Comparison of ENCODE assay signal across 8 cellular contexts in the genomic region with DNA sequence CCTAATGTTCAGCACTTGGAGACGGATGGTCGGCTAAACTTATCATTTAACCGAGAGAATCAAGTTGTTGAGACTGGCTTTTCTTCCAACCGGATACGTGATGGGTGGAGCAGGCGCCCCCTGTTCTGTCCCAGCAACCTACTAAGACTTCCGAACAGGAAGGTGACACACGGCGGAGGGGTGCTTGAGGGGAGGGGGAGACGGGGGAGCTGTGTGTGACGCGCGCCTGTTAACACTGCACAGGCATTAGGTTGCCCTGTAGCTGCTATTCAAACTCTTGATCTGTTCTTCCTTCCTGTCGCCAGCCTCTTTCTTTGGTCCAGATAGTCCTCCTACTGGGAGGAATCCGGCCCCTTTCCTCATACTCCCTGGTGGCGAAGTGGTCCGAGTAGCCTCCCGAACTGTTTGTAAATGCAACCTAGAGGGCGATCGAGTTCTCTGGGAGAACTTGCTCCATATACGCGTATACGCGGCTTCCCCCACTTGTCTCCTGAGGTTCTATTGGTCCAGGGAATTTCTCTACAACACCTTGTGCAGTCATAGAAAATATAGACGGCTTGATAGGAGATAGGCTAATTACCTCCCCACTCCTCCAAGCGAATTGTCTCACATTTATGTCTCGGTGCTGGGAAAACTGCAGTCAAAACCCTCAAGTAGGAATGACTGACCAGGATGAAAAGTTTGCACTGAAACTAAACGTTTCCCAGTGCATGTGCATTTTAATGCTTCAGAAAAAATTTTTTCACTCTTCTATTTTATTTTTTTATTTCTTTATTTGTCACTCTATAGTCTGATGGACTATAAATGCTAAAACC.
DNase-seq lines count a peak whose midpoint lies in the region; ATAC-seq, FAIRE-seq and TF ChIP-seq lines count a peak whose summit lies in the region.

No MANE protein-coding gene starts in this region.

- CTCF ChIA-PET in activated B cell treated with CpG ODN at 0.5 μM for 24 hours (lab: Charles Lee) = interaction anchor here (0.8 to 5.8 kb wide), 26 partner anchors 8 to 644 kb away, joined by 3 to 88 read pairs (median 4); no protein-coding TSS in a partner anchor

- H3K4me1 Mint-ChIP-seq in activated B cell treated with CpG ODN at 0.5 μM for 24 hours = peaks cover 38% of the 10 kb centered on the region

- H3K27ac ChIP-seq in iPS-20b (ENCODE audit: low read length) = no peak overlapping the region

- H3K27me3 ChIP-seq in bronchial epithelial cell (ENCODE audit: control insufficient read depth, insufficient read depth, low read length) (no peaks in the 10 kb centered on the region), iPS-20b (ENCODE audit: insufficient read depth, low read length) (peaks cover 28% of the 10 kb centered on the region), skeletal muscle satellite cell (ENCODE audit: control insufficient read depth, insufficient read depth, low read length) (no peaks in the 10 kb centered on the region)

- ATAC-seq in GM18502 (IDR thresholded peaks at IDR 0.05; ENCODE audit: poor library complexity, unreplicated experiment) = peak; percentile 25
- peak; percentile 33 for ATAC-seq in activated B cell treated with CpG ODN at 0.5 μM for 24 hours (ENCODE audit: low read depth)
- ATAC-seq in GM21515 (IDR thresholded peaks at IDR 0.05; ENCODE audit: unreplicated experiment) = no peak
- ATAC-seq in HG03565 (IDR thresholded peaks at IDR 0.05; ENCODE audit: unreplicated experiment) = no peak

- H3K9me3 Mint-ChIP-seq in activated B cell treated with CpG ODN at 0.5 μM for 24 hours = no peaks in the 10 kb centered on the region

- peaks cover 6% of the 10 kb centered on the region for H3K36me3 Mint-ChIP-seq in activated B cell treated with CpG ODN at 0.5 μM for 24 hours (ENCODE audit: low read depth)

- intact Hi-C loops in activated B cell treated with CpG ODN at 0.5 μM for 24 hours (cut with micrococcal nuclease) = loop anchor here (1.0 to 10.0 kb wide), 11 partner anchors 39 to 1316 kb away; partner anchors contain the start of genes AHI1 and MYB

- H3K9me3 ChIP-seq in iPS-20b (ENCODE audit: insufficient read depth, low read depth, low read length) = no peaks in the 10 kb centered on the region
- H3K9me3 ChIP-seq in skeletal muscle satellite cell (replicated peaks; ENCODE audit: low read length) = no peaks in the 10 kb centered on the region

- no peaks in the 10 kb centered on the region for H3K27me3 Mint-ChIP-seq in activated B cell treated with CpG ODN at 0.5 μM for 24 hours

- H3K4me2 ChIP-seq in skeletal muscle satellite cell (ENCODE audit: low read length) = peak overlapping the region; percentile 88

- peak overlapping the region; percentile 85 for H3K27ac Mint-ChIP-seq in activated B cell treated with CpG ODN at 0.5 μM for 24 hours

- DNase-seq in NCI-H1092 treated with DMSO at 0.1 percent for 48 hours (lab: John Stamatoyannopoulos, UW) (peak; percentile 42), activated B cell treated with CpG ODN at 0.5 μM for 24 hours (peak; percentile 38), bronchial epithelial cell (ENCODE audit: low read depth) (peak; percentile 85)

- peak overlapping the region; percentile 93 for H3K4me3 Mint-ChIP-seq in activated B cell treated with CpG ODN at 0.5 μM for 24 hours

- TF ChIP-seq CTCF in activated B cell treated with CpG ODN at 0.5 μM for 24 hours (IDR thresholded peaks at IDR 0.05) (no peak), bronchial epithelial cell (IDR thresholded peaks at IDR 0.05; ENCODE audit: insufficient read depth, low read length, severe bottlenecking) (peak; percentile 77)

- FAIRE-seq in bronchial epithelial cell (lab: Jason Lieb, UNC) = no peak

- H3K9ac ChIP-seq in iPS-20b (ENCODE audit: low read depth, low read length) (peak overlapping the region; percentile 32; the same call in 1 of the 2 replicates), skeletal muscle satellite cell (ENCODE audit: low read depth, low read length) (peak overlapping the region; percentile 97)

- peaks cover 14% of the 10 kb centered on the region for H3K4me1 ChIP-seq in iPS-20b (ENCODE audit: insufficient read depth, low read length)
- peaks cover 24% of the 10 kb centered on the region for H3K4me1 ChIP-seq in skeletal muscle satellite cell (ENCODE audit: control insufficient read depth, insufficient read depth, low read length)

- H3K4me3 ChIP-seq in bronchial epithelial cell (ENCODE audit: low read depth, low read length) = peak overlapping the region; percentile 32
- H3K4me3 ChIP-seq in iPS-20b (ENCODE audit: low read length) = peak overlapping the region; percentile 64; the same call in 1 of the 2 replicates
- peak overlapping the region; percentile 65 for H3K4me3 ChIP-seq in skeletal muscle satellite cell (ENCODE audit: low read length)

- POLR2A ChIA-PET in activated B cell treated with CpG ODN at 0.5 μM for 24 hours (lab: Charles Lee) = interaction anchor here (0.5 to 3.2 kb wide), 14 partner anchors 21 to 1380 kb away, joined by 3 to 18 read pairs (median 4); no protein-coding TSS in a partner anchor

- no peaks in the 10 kb centered on the region for H3K36me3 ChIP-seq in bronchial epithelial cell (ENCODE audit: control insufficient read depth, insufficient read depth, low read length)
- peaks cover 4% of the 10 kb centered on the region for H3K36me3 ChIP-seq in iPS-20b (ENCODE audit: insufficient read depth, low read depth, low read length)
- H3K36me3 ChIP-seq in skeletal muscle satellite cell (ENCODE audit: insufficient read depth, low read length) = peaks cover 11% of the 10 kb centered on the region

Comparison
In these comparisons a context has a peak if more than half of its experiments do, and no peak if none do; other contexts are left out.
1. ATAC-seq: peak in GM18502 (single experiment) and activated B cell treated with CpG ODN at 0.5 μM for 24 hours (single experiment); none in GM21515 (single experiment) and HG03565 (single experiment).
2. Peak in every context shown above with its lines, with median percentiles within 50 percentile points of each other: DNase-seq and H3K4me3 ChIP-seq.